Comparison of ENCODE assay signal across 8 cellular contexts in genomic region chr12:51177897-51178296, GRCh38.
"Had no signal": no experiment of that assay in that cellular context is flagged by ENCODE, and none has a peak within 500 bp of the region (broad histone marks: within the 10 kb centered on the region; RNA-seq: fewer than 3 reads in every experiment).

No MANE protein-coding gene starts in this region.

- DNase-seq: GDM1, GF-D8 had no signal

- ATAC-seq: GM12878 had no signal

- FAIRE-seq: G401.6, GM12878, GM12891, GM12892, GM18507, GM19239 had no signal

- H3K4me3 ChIP-seq: GM12878 had no signal
